ENCODE assay signal across 1 cellular context in genomic region chr3:58609990-58610389, GRCh38.
TF ChIP-seq lines count a peak whose summit lies in the region.

No MANE protein-coding gene starts in this region.

TF ChIP-seq in HepG2, 621 proteins besides CTCF, POLR2A, EP300 and RAD21:
- TF ChIP-seq DR1 (CRISPR knock-in tag; IDR thresholded peaks at IDR 0.05) (no peak), NFE2L2 (IDR thresholded peaks at IDR 0.05; ENCODE audit: low read length) (peak; percentile 21; the same call in 1 of the 2 replicates), U2AF2 (IDR thresholded peaks at IDR 0.05; ENCODE audit: low read depth, low read length) (no peak), ZNF143 (CRISPR knock-in tag; IDR thresholded peaks at IDR 0.05) (no peak), MAFK (conservative IDR thresholded peaks at IDR 0.05 in 1 of 2, IDR thresholded peaks at IDR 0.05 in 1 of 2; ENCODE audit: low read length in 2 of 2) (peak; percentile 40 to 42; a peak in 3 of 4 replicates), ZNF605 (CRISPR knock-in tag; IDR thresholded peaks at IDR 0.05) (no peak), CAMTA2 (CRISPR knock-in tag; IDR thresholded peaks at IDR 0.05; ENCODE audit: borderline replicate concordance) (no peak), MAFF (IDR thresholded peaks at IDR 0.05; ENCODE audit: low read depth, low read length) (0 out of 2 replicates have a peak, but pooled peaks have one; percentile 17), NR1H2 (CRISPR knock-in tag; IDR thresholded peaks at IDR 0.05; ENCODE audit: borderline replicate concordance, low read depth) (no peak), ZMAT5 (CRISPR knock-in tag; IDR thresholded peaks at IDR 0.05; ENCODE audit: borderline replicate concordance, low read depth) (no peak), ZFP37 (CRISPR knock-in tag; IDR thresholded peaks at IDR 0.05; ENCODE audit: borderline replicate concordance) (no peak), ZNF512 (CRISPR knock-in tag; IDR thresholded peaks at IDR 0.05) (no peak), ZNF772 (CRISPR knock-in tag; IDR thresholded peaks at IDR 0.05) (no peak), ZNF3 (CRISPR knock-in tag; IDR thresholded peaks at IDR 0.05) (no peak)
TF ChIP-seq in HepG2: peak in this region for 3.
